Comparison of ENCODE assay signal across 1 cellular context in the genomic region with DNA sequence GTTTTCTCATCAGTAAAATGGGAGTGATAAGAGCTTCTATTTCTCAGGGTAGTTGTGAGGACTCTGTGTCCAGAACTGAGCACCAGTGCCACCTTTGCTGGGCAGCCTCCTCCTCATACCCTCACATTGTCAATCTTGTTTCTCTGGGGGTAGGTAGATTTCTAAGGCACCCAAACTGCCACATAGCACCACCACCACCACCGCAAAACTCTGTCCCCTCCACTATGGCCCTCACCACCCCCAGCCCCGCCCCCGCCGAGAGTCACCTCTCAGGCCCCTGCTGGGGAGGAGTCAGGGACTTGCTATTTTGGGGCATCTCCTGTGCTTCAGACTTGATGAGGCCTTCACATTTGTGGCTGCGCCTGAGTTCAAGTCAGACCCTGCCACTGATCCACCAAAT.
TF ChIP-seq lines count a peak whose summit lies in the region.

No MANE protein-coding gene starts in this region.

TF ChIP-seq in SK-N-SH, 30 proteins besides CTCF, POLR2A, EP300 and RAD21 (continued from another document):
- TF ChIP-seq, protein P1, sequence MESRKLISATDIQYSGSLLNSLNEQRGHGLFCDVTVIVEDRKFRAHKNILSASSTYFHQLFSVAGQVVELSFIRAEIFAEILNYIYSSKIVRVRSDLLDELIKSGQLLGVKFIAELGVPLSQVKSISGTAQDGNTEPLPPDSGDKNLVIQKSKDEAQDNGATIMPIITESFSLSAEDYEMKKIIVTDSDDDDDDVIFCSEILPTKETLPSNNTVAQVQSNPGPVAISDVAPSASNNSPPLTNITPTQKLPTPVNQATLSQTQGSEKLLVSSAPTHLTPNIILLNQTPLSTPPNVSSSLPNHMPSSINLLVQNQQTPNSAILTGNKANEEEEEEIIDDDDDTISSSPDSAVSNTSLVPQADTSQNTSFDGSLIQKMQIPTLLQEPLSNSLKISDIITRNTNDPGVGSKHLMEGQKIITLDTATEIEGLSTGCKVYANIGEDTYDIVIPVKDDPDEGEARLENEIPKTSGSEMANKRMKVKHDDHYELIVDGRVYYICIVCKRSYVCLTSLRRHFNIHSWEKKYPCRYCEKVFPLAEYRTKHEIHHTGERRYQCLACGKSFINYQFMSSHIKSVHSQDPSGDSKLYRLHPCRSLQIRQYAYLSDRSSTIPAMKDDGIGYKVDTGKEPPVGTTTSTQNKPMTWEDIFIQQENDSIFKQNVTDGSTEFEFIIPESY (IDR thresholded peaks at IDR 0.05; ENCODE audit: borderline replicate concordance, low read depth), result no peak
- TF ChIP-seq RXRA (IDR thresholded peaks at IDR 0.05; ENCODE audit: borderline replicate concordance, low read depth), result no peak
- no peak for TF ChIP-seq POLR2AphosphoS5 (IDR thresholded peaks at IDR 0.05; ENCODE audit: low read depth, low read length)
- no peak for TF ChIP-seq TCF12 (IDR thresholded peaks at IDR 0.05)
- TF ChIP-seq NFIC (IDR thresholded peaks at IDR 0.05; ENCODE audit: borderline replicate concordance), result no peak
- no peak for TF ChIP-seq TEAD4 (IDR thresholded peaks at IDR 0.05; ENCODE audit: borderline replicate concordance, insufficient read depth)
